In genomic region chr11:12110714-12111481, GRCh38 we compare ENCODE assay signal across 8 cellular contexts. TPM values are rescaled to one million over a fixed set of nuclear protein-coding genes. Genes with fewer than 3 reads are reported as not detected.
DNase-seq lines count a peak whose midpoint lies in the region; ATAC-seq, FAIRE-seq and TF ChIP-seq lines count a peak whose summit lies in the region.

No MANE protein-coding gene starts in this region.

- CTCF ChIA-PET in AG04449 (lab: Yijun Ruan, JAX) = interaction anchor here (1.0 to 3.1 kb wide), 2 partner anchors 10 to 11 kb away, joined by 3 to 10 read pairs; no protein-coding TSS in a partner anchor
- CTCF ChIA-PET in Panc1 (lab: Charles Lee) = interaction anchor here (1.0 kb wide), 1 partner anchor 54 kb away, joined by 4 read pairs; no protein-coding TSS in a partner anchor
- CTCF ChIA-PET in K562 (lab: Yijun Ruan, JAX; ENCODE audit: low intra/inter-chr PET ratio) = no interaction called here

- intact Hi-C loops in Panc1 (cut with micrococcal nuclease; ENCODE audit: unreplicated experiment) (loop anchor here (5.0 kb wide), 1 partner anchor 64 kb away; no protein-coding TSS in a partner anchor), K562 (cut with micrococcal nuclease) (no loop called here)

- H3K9me3 ChIP-seq in Panc1 (ENCODE audit: control insufficient read depth, insufficient read depth, low read depth, low read length) = no peaks in the 10 kb centered on the region
- H3K9me3 ChIP-seq in K562 (replicated peaks; ENCODE audit: control insufficient read depth, insufficient read depth, low read depth, low read length) = no peaks in the 10 kb centered on the region

- H3K9ac ChIP-seq in K562 (ENCODE audit: insufficient read depth in 1 of 2, low read depth in 2 of 2, low read length in 2 of 2) = peak overlapping the region; percentile 65 to 90

- POLR2A ChIA-PET in AG04449 (lab: Yijun Ruan, JAX) (interaction anchor here (0.6 to 3.7 kb wide), 7 partner anchors 11 to 761 kb away, joined by 3 to 25 read pairs (median 3); no protein-coding TSS in a partner anchor), Panc1 (lab: Charles Lee) (interaction anchor here (0.5 to 0.7 kb wide), 3 partner anchors 20 to 268 kb away, joined by 4 to 6 read pairs (median 5); no protein-coding TSS in a partner anchor), K562 (lab: Yijun Ruan, JAX) (interaction anchor here (1.0 to 2.9 kb wide), 4 partner anchors 9 to 14 kb away, joined by 3 to 11 read pairs (median 4); no protein-coding TSS in a partner anchor)

- H4K20me1 ChIP-seq in K562 (replicated peaks; ENCODE audit: control insufficient read depth, insufficient read depth, low read length) = no peaks in the 10 kb centered on the region

- peak overlapping the region; percentile 87 for H3K4me3 ChIP-seq in AG04449 (ENCODE audit: low read depth, low read length)
- H3K4me3 ChIP-seq in Panc1 (ENCODE audit: low read depth in 2 of 2, low read length in 2 of 2) = peak overlapping the region; percentile 75 to 91
- peak overlapping the region; percentile 53 for H3K4me3 ChIP-seq in K562

- 9% methylated on average over 43 of the region's 65 CpGs for WGBS in K562 (ENCODE audit: insufficient coverage, low coverage, missing lambda C conversion rate)

- H3K36me3 ChIP-seq in Panc1 (ENCODE audit: control insufficient read depth, insufficient read depth, low read length) (0 out of 2 replicates have a peak, but pooled peaks cover 2% of the 10 kb centered on the region), K562 (ENCODE audit: control insufficient read depth, insufficient read depth, low read length) (peaks cover 3% of the 10 kb centered on the region; the same call in 1 of the 3 replicates)

- peak overlapping the region; percentile 85 for H3K4me2 ChIP-seq in K562 (ENCODE audit: insufficient read depth, low read length)

- H2AFZ ChIP-seq in K562 (ENCODE audit: low read depth, low read length) = peak overlapping the region; percentile 63

- peak; percentile 30 for ATAC-seq in GM18505 (IDR thresholded peaks at IDR 0.05; ENCODE audit: unreplicated experiment)
- ATAC-seq in HG02943 (IDR thresholded peaks at IDR 0.05; ENCODE audit: low read depth, unreplicated experiment) = peak; percentile 33
- ATAC-seq in Panc1 = peak; percentile 56
- peak; percentile 24 for ATAC-seq in K562
- ATAC-seq in HG03571 (IDR thresholded peaks at IDR 0.05; ENCODE audit: unreplicated experiment) = no peak

- TF ChIP-seq CTCF in AG04449 (IDR thresholded peaks at IDR 0.05; ENCODE audit: insufficient read depth, low read length, missing control alignments) = no peak
- TF ChIP-seq CTCF in Panc1 (IDR thresholded peaks at IDR 0.05) = no peak
- TF ChIP-seq CTCF in K562 (IDR thresholded peaks at IDR 0.05 in 2 of 3, conservative IDR thresholded peaks at IDR 0.05 in 1 of 3; ENCODE audit: insufficient read depth in 2 of 3, low read depth in 1 of 3, low read length in 3 of 3) = no peak

- H3K27ac ChIP-seq in Panc1 (ENCODE audit: low read length) (peak overlapping the region; percentile 67), K562 (ENCODE audit: extremely low read depth, low read depth, low read length) (peak overlapping the region; percentile 43; the same call in 2 of the 3 replicates)

- BruUV-seq in Panc1 (replicated peaks; lab: Mats Ljungman, UMichigan) (no TSS peak), K562 (replicated peaks; lab: Mats Ljungman, UMichigan) (no TSS peak)

- no peak for TF ChIP-seq RAD21 in K562 (CRISPR knock-in tag; conservative IDR thresholded peaks at IDR 0.05 in 1 of 2, IDR thresholded peaks at IDR 0.05 in 1 of 2)

- no peaks in the 10 kb centered on the region for H3K9me1 ChIP-seq in K562 (ENCODE audit: control insufficient read depth, insufficient read depth, low read length)

- TF ChIP-seq POLR2A in GM18505 (IDR thresholded peaks at IDR 0.05; ENCODE audit: borderline replicate concordance, extremely low read depth, insufficient read depth, insufficient read length) (no peak), K562 (conservative IDR thresholded peaks at IDR 0.05) (no peak)

- DNase-seq in AG04449 (ENCODE audit: low read depth, low spot score) (no peak), Panc1 (ENCODE audit: low read depth, low spot score) (no peak), K562 (ENCODE audit: extremely low read depth in 1 of 4, low spot score in 3 of 4) (peak in 1 of 4 experiments; percentile 53), islet precursor cell (peak; percentile 66)
- DNase-seq in stimulated activated CD4-positive, alpha-beta T cell treated with anti-CD3 and anti-CD28 coated beads, Interleukin-15, amount 100 ng/mL, for 24 hours = peak; percentile 56

- peaks cover 40% of the 10 kb centered on the region for H3K79me2 ChIP-seq in K562 (ENCODE audit: control insufficient read depth, insufficient read depth, low read length)

- FAIRE-seq in K562 (lab: Jason Lieb, UNC) = no peak

- in situ Hi-C loops in Panc1 (cut with HindIII; ENCODE audit: low pct_unique_long_range_greater_than_20kb, low sequenced_read_pairs) (no loop called here), K562 (cut with MboI) (no loop called here)

- H3K27me3 ChIP-seq in Panc1 (ENCODE audit: control insufficient read depth, insufficient read depth, low read length) = no peaks in the 10 kb centered on the region
- no peaks in the 10 kb centered on the region for H3K27me3 ChIP-seq in K562 (ENCODE audit: control insufficient read depth in 2 of 2, insufficient read depth in 2 of 2, low read length in 2 of 2)

- H3K4me1 ChIP-seq in Panc1 (ENCODE audit: control insufficient read depth, insufficient read depth, low read length) (peaks cover 26% of the 10 kb centered on the region), K562 (replicated peaks in 1 of 2; ENCODE audit: control insufficient read depth in 2 of 2, insufficient read depth in 2 of 2, low read length in 2 of 2) (peaks cover 47 to 49% of the 10 kb centered on the region in 2 experiments)

- no peak for TF ChIP-seq EP300 in K562 (IDR thresholded peaks at IDR 0.05; ENCODE audit: low read length)

TF ChIP-seq in K562, 482 proteins besides CTCF, POLR2A, EP300 and RAD21 (continues in another document):
- TF ChIP-seq SPI1 (IDR thresholded peaks at IDR 0.05; ENCODE audit: borderline replicate concordance, low read depth, low read length) = no peak
- TF ChIP-seq, protein P1, sequence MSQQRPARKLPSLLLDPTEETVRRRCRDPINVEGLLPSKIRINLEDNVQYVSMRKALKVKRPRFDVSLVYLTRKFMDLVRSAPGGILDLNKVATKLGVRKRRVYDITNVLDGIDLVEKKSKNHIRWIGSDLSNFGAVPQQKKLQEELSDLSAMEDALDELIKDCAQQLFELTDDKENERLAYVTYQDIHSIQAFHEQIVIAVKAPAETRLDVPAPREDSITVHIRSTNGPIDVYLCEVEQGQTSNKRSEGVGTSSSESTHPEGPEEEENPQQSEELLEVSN (IDR thresholded peaks at IDR 0.05; ENCODE audit: borderline replicate concordance in 1 of 2, extremely low read depth in 1 of 2, insufficient read depth in 1 of 2, insufficient read length in 1 of 2, low read depth in 1 of 2, low read length in 1 of 2, poor library complexity in 1 of 2, severe bottlenecking in 1 of 2) = peak in 1 of 2 experiments; percentile 77
- no peak for TF ChIP-seq NBN (IDR thresholded peaks at IDR 0.05; ENCODE audit: low read depth)
- no peak for TF ChIP-seq ZFPM2 (CRISPR knock-in tag; IDR thresholded peaks at IDR 0.05)
- TF ChIP-seq, protein P2, sequence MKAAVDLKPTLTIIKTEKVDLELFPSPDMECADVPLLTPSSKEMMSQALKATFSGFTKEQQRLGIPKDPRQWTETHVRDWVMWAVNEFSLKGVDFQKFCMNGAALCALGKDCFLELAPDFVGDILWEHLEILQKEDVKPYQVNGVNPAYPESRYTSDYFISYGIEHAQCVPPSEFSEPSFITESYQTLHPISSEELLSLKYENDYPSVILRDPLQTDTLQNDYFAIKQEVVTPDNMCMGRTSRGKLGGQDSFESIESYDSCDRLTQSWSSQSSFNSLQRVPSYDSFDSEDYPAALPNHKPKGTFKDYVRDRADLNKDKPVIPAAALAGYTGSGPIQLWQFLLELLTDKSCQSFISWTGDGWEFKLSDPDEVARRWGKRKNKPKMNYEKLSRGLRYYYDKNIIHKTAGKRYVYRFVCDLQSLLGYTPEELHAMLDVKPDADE (conservative IDR thresholded peaks at IDR 0.05; ENCODE audit: control insufficient read depth, low read depth, low read length) = no peak
- no peak for TF ChIP-seq PCBP2 (IDR thresholded peaks at IDR 0.05; ENCODE audit: low read depth, low read length, poor library complexity, severe bottlenecking)
- no peak for TF ChIP-seq ZNF561 (CRISPR knock-in tag; conservative IDR thresholded peaks at IDR 0.05)
- TF ChIP-seq XRCC4 (IDR thresholded peaks at IDR 0.05; ENCODE audit: extremely low read depth, insufficient read depth, insufficient read length) = no peak
- no peak for TF ChIP-seq BRF1 (IDR thresholded peaks at IDR 0.05; ENCODE audit: borderline replicate concordance, extremely low read depth, insufficient read length)

RNA-seq across cellular contexts. Expression of gene MICAL2, which starts 0.5 kb away (rescaled TPM):
- total RNA-seq in Panc1 (2021; ENCODE audit: unreplicated experiment) (199 TPM), K562 (2014; rRNA removed) (33.6 and 42.7 TPM in 2 replicates), K562 (2014; rRNA removed; fragmentation: Illumina TruSeq; extraction: Trizol) (35.0 and 36.8 TPM in 2 replicates), K562 (2015; rRNA removed; fragmentation: Illumina TruSeq; extraction: Trizol) (22.9 and 23.7 TPM in 2 replicates), K562 (2021) (63.5 and 64.2 TPM in 2 replicates)
- polyA plus RNA-seq in Panc1 (2012; ENCODE audit: insufficient read length) = 183 TPM
- 173 and 222 TPM in 2 replicates for total RNA-seq in K562 (2011; cell fraction: chromatin; rRNA removed; ENCODE audit: low replicate concordance)
- 77.0 and 99.7 TPM in 2 replicates for total RNA-seq in K562 (2011; cell fraction: nucleolus; rRNA removed)
- 107 and 133 TPM in 2 replicates for total RNA-seq in K562 (2011; cell fraction: nucleoplasm; rRNA removed)
- polyA plus RNA-seq in K562 (2011; rRNA removed) (38.1 and 47.3 TPM in 2 replicates), K562 (2014; fragmentation: Illumina TruSeq; extraction: Trizol) (40.3 and 43.0 TPM in 2 replicates), K562 (2014; fragmentation: Nextera tagmentation; extraction: Ambion mirVana) (1 to 10 TPM; 4.7 to 5.9 TPM), K562 (2014; rRNA removed) (23.3 and 24.0 TPM in 2 replicates)
- 28.3 and 36.5 TPM in 2 replicates for polyA plus RNA-seq in K562 (2011; cell fraction: cytosol; rRNA removed)
- polyA plus RNA-seq in K562 (2011; cell fraction: nucleus; rRNA removed) = 46.0 and 76.1 TPM in 2 replicates
- polyA plus RNA-seq in K562 (2012) = 31.7 and 42.8 TPM in 2 replicates
- polyA minus RNA-seq in K562 (2011; rRNA and poly(A)+ RNA removed) = 82.4 and 92.6 TPM in 2 replicates
- 47.4 and 54.4 TPM in 2 replicates for polyA minus RNA-seq in K562 (2011; cell fraction: cytosol; rRNA and poly(A)+ RNA removed)
- polyA minus RNA-seq in K562 (2011; cell fraction: nucleus; rRNA and poly(A)+ RNA removed) = 66.9 and 104 TPM in 2 replicates

Comparison
In these comparisons a context has a peak if more than half of its experiments do, and no peak if none do; other contexts are left out.
1. DNase-seq: peak in islet precursor cell (single experiment) and stimulated activated CD4-positive, alpha-beta T cell treated with anti-CD3 and anti-CD28 coated beads, Interleukin-15, amount 100 ng/mL, for 24 hours (single experiment); none in AG04449 (single experiment) and Panc1 (single experiment).
2. Peak in every context shown above with its lines, with median percentiles within 50 percentile points of each other: H3K4me3 ChIP-seq.